ENCODE assay signal across 12 cellular contexts in genomic region chr4:86441175-86441960, GRCh38.
DNase-seq lines count a peak whose midpoint lies in the region; ATAC-seq, FAIRE-seq and TF ChIP-seq lines count a peak whose summit lies in the region.
"Had no signal": no experiment of that assay in that cellular context is flagged by ENCODE, and none has a peak within 500 bp of the region (broad histone marks: within the 10 kb centered on the region; RNA-seq: fewer than 3 reads in every experiment).

No MANE protein-coding gene starts in this region.

- H3K27ac ChIP-seq in epithelial cell of prostate: peak overlapping the region; percentile 41
- H3K27ac ChIP-seq in HepG2 (ENCODE audit: extremely low read length, insufficient read depth, low read length): no peak overlapping the region
- H3K27ac ChIP-seq: left lung, tibial artery had no signal

- CTCF ChIA-PET in HepG2 (lab: Yijun Ruan, JAX; ENCODE audit: low intra/inter-chr PET ratio, low total read pairs): no interaction called here

- in situ Hi-C loops in HepG2 (cut with HindIII; ENCODE audit: extremely low pct_ligation_motif_present, low pct_unique_long_range_greater_than_20kb): no loop called here

- TF ChIP-seq EP300 in HepG2 (IDR thresholded peaks at IDR 0.05; ENCODE audit: low read depth in 2 of 2, low read length in 2 of 2) (no peak), HepG2 (CRISPR knock-in tag; IDR thresholded peaks at IDR 0.05; ENCODE audit: borderline replicate concordance) (no peak)

- H3K4me1 ChIP-seq in HepG2 (ENCODE audit: insufficient read depth, low read length): no peaks in the 10 kb centered on the region
- H3K4me1 ChIP-seq: left lung, tibial artery had no signal

- ATAC-seq in HG03565 (IDR thresholded peaks at IDR 0.05; ENCODE audit: unreplicated experiment): peak; percentile 68
- ATAC-seq in HepG2: no peak
- ATAC-seq: left lung had no signal

- TF ChIP-seq RAD21 in HepG2 (CRISPR knock-in tag; IDR thresholded peaks at IDR 0.05): no peak

- intact Hi-C loops in HepG2 (cut with micrococcal nuclease; ENCODE audit: unreplicated experiment): no loop called here
- intact Hi-C loops in lower leg skin (cut with DNase I; ENCODE audit: low total_unique reads): no loop called here

- no peak overlapping the region for H2AFZ ChIP-seq in HepG2 (ENCODE audit: low read length)

- BruUV-seq in HepG2 (replicated peaks; lab: Mats Ljungman, UMichigan): no TSS peak

- FAIRE-seq in HepG2 (lab: Jason Lieb, UNC): no peak

- no peak overlapping the region for H3K9ac ChIP-seq in HepG2 (ENCODE audit: insufficient read depth, low read depth, low read length)

- no peaks in the 10 kb centered on the region; a peak in 1 of 5 replicates for H3K27me3 ChIP-seq in HepG2 (ENCODE audit: control insufficient read depth in 1 of 2, insufficient read depth in 2 of 2, low read length in 2 of 2)
- H3K27me3 ChIP-seq: left lung, tibial artery had no signal

- H3K36me3 ChIP-seq in HepG2 (replicated peaks in 1 of 2; ENCODE audit: control insufficient read depth in 1 of 2, insufficient read depth in 2 of 2, low read length in 2 of 2): no peaks in the 10 kb centered on the region
- H3K36me3 ChIP-seq: left lung, tibial artery had no signal

- POLR2A ChIA-PET in HepG2 (lab: Yijun Ruan, JAX): no interaction called here

- H4K20me1 ChIP-seq in HepG2 (ENCODE audit: insufficient read depth, low read length): no peaks in the 10 kb centered on the region

- no peak for TF ChIP-seq CTCF in GM20000 (IDR thresholded peaks at IDR 0.05; ENCODE audit: extremely low read depth, missing control alignments)
- TF ChIP-seq CTCF in HepG2 (CRISPR knock-in tag; IDR thresholded peaks at IDR 0.05): no peak
- no peak for TF ChIP-seq CTCF in lower leg skin (IDR thresholded peaks at IDR 0.05)

- DNase-seq in GM20000 (ENCODE audit: low spot score) (peak; percentile 7), epithelial cell of prostate (ENCODE audit: low read depth, low spot score) (peak; percentile 52), retina (peak; percentile 44), HepG2 (ENCODE audit: low spot score) (no peak), erythroblast (lab: John Stamatoyannopoulos, UW) (no peak), lower leg skin (ENCODE audit: low spot score in 2 of 2) (no peak)
- no peak for DNase-seq in activated CD8-positive, alpha-beta memory T cell treated with anti-CD3 and anti-CD28 coated beads, Interleukin-2, amount 50 U/mL, for 4 hours
- DNase-seq: activated CD4-positive, alpha-beta T cell treated with anti-CD3 and anti-CD28 coated beads for 4 hours; left lung; NCI-H748 treated with DMSO at 0.1 percent for 48 hours; tibial artery had no signal

- WGBS in HepG2 (ENCODE audit: low lambda C conversion rate): 3% methylated on average over 3 of the region's 3 CpGs
- WGBS in lower leg skin, 2 donors: 36 to 55% methylated on average over 3 of the region's 3 CpGs

- no peaks in the 10 kb centered on the region for H3K79me2 ChIP-seq in HepG2 (ENCODE audit: insufficient read depth, low read length)

- H3K9me3 ChIP-seq in HepG2 (ENCODE audit: low read length): no peaks in the 10 kb centered on the region
- H3K9me3 ChIP-seq: tibial artery had no signal

- TF ChIP-seq POLR2A in HepG2 (IDR thresholded peaks at IDR 0.05; ENCODE audit: insufficient read depth in 1 of 2, low read depth in 2 of 2, low read length in 2 of 2): no peak
- no peak for TF ChIP-seq POLR2A in erythroblast (IDR thresholded peaks at IDR 0.05; ENCODE audit: low read length)
- no peak for TF ChIP-seq POLR2A in lower leg skin (IDR thresholded peaks at IDR 0.05)

- H3K4me3 ChIP-seq in HepG2 (replicated peaks in 1 of 3; ENCODE audit: insufficient read depth in 1 of 3, low read depth in 2 of 3, low read length in 3 of 3) (no peak overlapping the region), lower leg skin (ENCODE audit: low read depth, poor library complexity, severe bottlenecking) (no peak overlapping the region)
- H3K4me3 ChIP-seq: left lung, tibial artery had no signal

- H3K4me2 ChIP-seq in HepG2 (ENCODE audit: low read depth, low read length): no peak overlapping the region

TF ChIP-seq in HepG2, 621 proteins besides CTCF, POLR2A, EP300 and RAD21:
- no peak for TF ChIP-seq STAG1 (CRISPR knock-in tag; IDR thresholded peaks at IDR 0.05)

Comparison
In these comparisons a context has a peak if more than half of its experiments do, and no peak if none do; other contexts are left out.
1. DNase-seq: peak in GM20000 (single experiment), epithelial cell of prostate (single experiment) and retina (single experiment); none in HepG2 (single experiment), erythroblast (0 of 2), lower leg skin (0 of 2) and activated CD8-positive, alpha-beta memory T cell treated with anti-CD3 and anti-CD28 coated beads, Interleukin-2, amount 50 U/mL, for 4 hours (single experiment).